ENCODE assay signal across 17 cellular contexts in the genomic region with DNA sequence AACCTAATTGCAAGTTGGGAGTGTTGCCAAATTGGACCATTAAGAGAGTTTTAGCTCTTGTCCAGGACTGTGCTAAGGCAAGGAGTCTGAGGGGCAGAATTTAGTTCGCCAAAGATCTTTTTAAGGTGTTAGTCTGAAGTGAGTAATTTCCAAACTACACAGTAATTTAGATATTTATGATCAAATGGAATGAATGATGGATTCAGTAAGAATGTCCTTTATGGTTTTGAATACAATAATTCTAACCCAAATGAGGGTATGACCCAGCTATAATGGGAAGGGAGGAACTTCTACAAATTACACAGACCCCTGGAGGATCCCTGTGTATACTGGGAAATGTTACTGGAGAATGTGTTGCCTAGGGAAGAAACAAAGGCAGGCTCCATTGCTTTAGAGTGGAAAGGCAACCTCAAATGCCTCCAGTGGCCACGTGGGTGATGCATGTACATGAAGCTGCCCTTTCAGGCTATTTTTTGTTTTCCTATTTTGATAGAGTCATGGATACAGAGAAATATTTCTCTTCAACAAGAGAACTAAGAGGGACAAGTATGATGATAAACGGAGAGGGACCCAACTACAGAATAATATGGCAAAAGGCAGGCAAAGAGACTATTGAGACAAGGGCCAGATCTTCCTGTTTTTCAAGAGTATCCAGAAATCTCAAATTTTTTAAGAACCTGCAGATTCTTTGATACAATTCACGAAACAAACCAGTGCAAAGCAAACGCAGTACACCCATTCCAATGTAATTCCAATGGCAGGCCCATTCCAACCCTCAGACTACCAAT. TPM values are rescaled to one million over a fixed set of nuclear protein-coding genes. Genes with fewer than 3 reads are reported as not detected.
"Had no signal": no experiment of that assay in that cellular context is flagged by ENCODE, and none has a peak within 500 bp of the region (broad histone marks: within the 10 kb centered on the region; RNA-seq: fewer than 3 reads in every experiment).

No MANE protein-coding gene starts in this region.

- H2AFZ ChIP-seq: parathyroid adenoma had no signal

- H3K9me3 ChIP-seq: breast epithelium, lower lobe of right lung, neutrophil, sigmoid colon had no signal

- H3K79me2 ChIP-seq: parathyroid adenoma had no signal

- H3K9ac ChIP-seq: parathyroid adenoma had no signal

- H3K36me3 ChIP-seq: breast epithelium, lower lobe of right lung, neutrophil, sigmoid colon had no signal

- H3K36me3 Mint-ChIP-seq: activated CD4-positive, alpha-beta memory T cell treated with anti-CD3 and anti-CD28 coated beads for 36 hours; natural killer cell had no signal

- H3K27ac Mint-ChIP-seq: activated CD4-positive, alpha-beta memory T cell treated with anti-CD3 and anti-CD28 coated beads for 36 hours; activated T-helper 2 cell treated with anti-CD3 and anti-CD28 coated beads, Interferon-gamma antibody, Interleukin-2, Interleukin-4, amounts not matched to agents 10 μg/mL and 5 μg/mL and 100 μg/mL, durations not matched to agents 14 hours and 24 hours and 36 hours; natural killer cell had no signal

- H3K4me3 ChIP-seq: breast epithelium, lower lobe of right lung, sigmoid colon, SK-N-MC had no signal

- H3K9me3 Mint-ChIP-seq: activated CD4-positive, alpha-beta memory T cell treated with anti-CD3 and anti-CD28 coated beads for 36 hours; activated T-helper 2 cell treated with anti-CD3 and anti-CD28 coated beads, Interferon-gamma antibody, Interleukin-2, Interleukin-4, amounts not matched to agents 10 μg/mL and 5 μg/mL and 100 μg/mL, durations not matched to agents 14 hours and 24 hours and 36 hours; natural killer cell had no signal

- DNase-seq: activated CD4-positive, alpha-beta memory T cell treated with anti-CD3 and anti-CD28 coated beads for 36 hours; activated naive CD4-positive, alpha-beta T cell treated with Interleukin-2 at 50 U/mL for 16 hours; cerebellar nuclear complex; cortex of kidney; effector CD4-positive, alpha-beta T cell; left colon; lower lobe of right lung; natural killer cell; sigmoid colon; stimulated activated naive CD4-positive, alpha-beta T cell treated with Interleukin-2 at 50 U/mL for 16 hours had no signal

- ATAC-seq: esophagus mucosa, left colon, lower lobe of right lung, natural killer cell had no signal

- H3K4me1 ChIP-seq: breast epithelium, lower lobe of right lung, parathyroid adenoma, sigmoid colon had no signal

- H3K27ac ChIP-seq: lower lobe of right lung, neutrophil, parathyroid adenoma, sigmoid colon, SK-N-MC had no signal

- H3K4me3 Mint-ChIP-seq: activated CD4-positive, alpha-beta memory T cell treated with anti-CD3 and anti-CD28 coated beads for 36 hours; natural killer cell had no signal

- H3K27me3 ChIP-seq: breast epithelium, neutrophil, sigmoid colon had no signal

RNA-seq across cellular contexts. Expression of gene SLC1A3, which starts 25.4 kb away (rescaled TPM):
- total RNA-seq: activated T-helper 2 cell treated with anti-CD3 and anti-CD28 coated beads, Interferon-gamma antibody, Interleukin-2, Interleukin-4, amounts not matched to agents 10 μg/mL and 5 μg/mL and 100 μg/mL, durations not matched to agents 14 hours and 24 hours and 36 hours; T-helper 2 cell treated with Interferon-gamma antibody and Interleukin-4, amounts not matched to agents 100 ng/mL and 5 ng/mL, for 36 hours had no signal
